Comparison of ENCODE assay signal across 11 cellular contexts in the genomic region with DNA sequence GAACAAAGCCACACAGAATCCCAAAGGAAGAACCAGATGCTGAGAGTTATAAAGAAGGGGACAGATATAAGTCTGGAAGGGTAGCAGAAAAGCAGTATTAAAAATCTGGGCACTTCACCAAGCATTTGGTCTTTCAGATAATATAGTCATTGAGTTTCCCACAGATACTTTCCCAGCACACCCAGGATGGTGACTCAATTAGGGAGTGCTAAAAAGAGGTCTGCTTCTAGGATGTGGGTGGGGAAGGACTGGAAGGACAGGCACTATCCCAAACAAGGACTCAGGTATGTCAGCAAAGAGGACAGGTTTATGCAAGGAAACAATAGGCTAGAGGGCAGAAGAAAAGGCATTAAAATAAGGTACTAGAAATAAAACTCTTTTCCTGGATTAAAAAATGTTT. TPM values are rescaled to one million over a fixed set of nuclear protein-coding genes. Genes with fewer than 3 reads are reported as not detected.
A peak's percentile ranks its signal among the peaks of the same experiment; 100 is the strongest.
DNase-seq lines count a peak whose midpoint lies in the region; ATAC-seq, FAIRE-seq and TF ChIP-seq lines count a peak whose summit lies in the region.
"Had no signal": no experiment of that assay in that cellular context is flagged by ENCODE, and none has a peak within 500 bp of the region (broad histone marks: within the 10 kb centered on the region; RNA-seq: fewer than 3 reads in every experiment).

No MANE protein-coding gene starts in this region.

- H3K4me3 Mint-ChIP-seq in activated CD8-positive, alpha-beta T cell treated with anti-CD3 and anti-CD28 coated beads, Interleukin-2, amount 10 ng/mL, durations not matched to agents 7 days and 5 days = no peak overlapping the region
- H3K4me3 Mint-ChIP-seq in activated T-helper 1 cell treated with anti-CD3 and anti-CD28 coated beads, Interleukin-12 subunit alpha, Interleukin-12 subunit beta, Interleukin-2, Interleukin-4 antibody, amounts not matched to agents 30 ng/mL and 10 ng/mL and 1 ng/mL, durations not matched to agents 14 hours and 24 hours and 36 hours = no peak overlapping the region
- H3K4me3 Mint-ChIP-seq: stimulated activated memory B cell treated with anti-CD40 and anti-IgM and Interleukin-4, amounts not matched to agents 10 μg/mL and 1 μg/mL and 100 μg/mL, for 72 hours had no signal

- no peak for FAIRE-seq in bronchial epithelial cell (lab: Jason Lieb, UNC)

- peak; percentile 27 for DNase-seq in NCI-H1694 treated with DMSO at 0.1 percent for 48 hours (lab: John Stamatoyannopoulos, UW)
- no peak for DNase-seq in NCI-H1694 (lab: John Stamatoyannopoulos, UW)
- peak; percentile 97 for DNase-seq in bronchial epithelial cell (ENCODE audit: low read depth)
- DNase-seq in right lobe of liver = no peak
- DNase-seq in activated CD8-positive, alpha-beta T cell treated with anti-CD3 and anti-CD28 coated beads, Interleukin-2, amount 10 ng/mL, durations not matched to agents 7 days and 5 days = no peak
- DNase-seq in stimulated activated CD4-positive, alpha-beta T cell treated with anti-CD3 and anti-CD28 coated beads, Interleukin-2, amount 100 ng/mL, for 48 hours = no peak
- no peak for DNase-seq in activated T-helper 1 cell treated with anti-CD3 and anti-CD28 coated beads, Interleukin-12 subunit alpha, Interleukin-12 subunit beta, Interleukin-2, Interleukin-4 antibody, amounts not matched to agents 30 ng/mL and 10 ng/mL and 1 ng/mL, durations not matched to agents 14 hours and 24 hours and 36 hours (ENCODE audit: low spot score)
- DNase-seq: activated T-cell treated with anti-CD3 and anti-CD28 coated beads, Interleukin-2, amount 50 U/mL, for 48 hours; RPMI8226 had no signal

- no peak for TF ChIP-seq POLR2A in right lobe of liver (IDR thresholded peaks at IDR 0.05)

- TF ChIP-seq CTCF in bronchial epithelial cell (IDR thresholded peaks at IDR 0.05; ENCODE audit: insufficient read depth, low read length, severe bottlenecking) (no peak), right lobe of liver (IDR thresholded peaks at IDR 0.05) (no peak)

- no peak overlapping the region for H3K27ac Mint-ChIP-seq in activated CD8-positive, alpha-beta T cell treated with anti-CD3 and anti-CD28 coated beads, Interleukin-2, amount 10 ng/mL, durations not matched to agents 7 days and 5 days
- no peak overlapping the region for H3K27ac Mint-ChIP-seq in activated T-helper 1 cell treated with anti-CD3 and anti-CD28 coated beads, Interleukin-12 subunit alpha, Interleukin-12 subunit beta, Interleukin-2, Interleukin-4 antibody, amounts not matched to agents 30 ng/mL and 10 ng/mL and 1 ng/mL, durations not matched to agents 14 hours and 24 hours and 36 hours

- H3K9me3 Mint-ChIP-seq in activated CD8-positive, alpha-beta T cell treated with anti-CD3 and anti-CD28 coated beads, Interleukin-2, amount 10 ng/mL, durations not matched to agents 7 days and 5 days (ENCODE audit: insufficient read depth) = no peaks in the 10 kb centered on the region
- no peaks in the 10 kb centered on the region for H3K9me3 Mint-ChIP-seq in activated T-helper 1 cell treated with anti-CD3 and anti-CD28 coated beads, Interleukin-12 subunit alpha, Interleukin-12 subunit beta, Interleukin-2, Interleukin-4 antibody, amounts not matched to agents 30 ng/mL and 10 ng/mL and 1 ng/mL, durations not matched to agents 14 hours and 24 hours and 36 hours
- H3K9me3 Mint-ChIP-seq: stimulated activated memory B cell treated with anti-CD40 and anti-IgM and Interleukin-4, amounts not matched to agents 10 μg/mL and 1 μg/mL and 100 μg/mL, for 72 hours had no signal

- intact Hi-C loops in right lobe of liver (cut with DNase I) = loop anchor here in 1 of 2 donors (10.0 kb wide), 1 partner anchor 155 kb away; the partner anchor contains the start of genes PCDHGA9 and PCDHGB6
- intact Hi-C loops in activated T-helper 1 cell treated with anti-CD3 and anti-CD28 coated beads, Interleukin-12 subunit alpha, Interleukin-12 subunit beta, Interleukin-2, Interleukin-4 antibody, amounts not matched to agents 30 ng/mL and 10 ng/mL and 1 ng/mL, durations not matched to agents 14 hours and 24 hours and 36 hours (cut with micrococcal nuclease) = loop anchor here (2.0 to 10.0 kb wide), 3 partner anchors 17 to 475 kb away; partner anchors contain the start of genes PCDHB10 and PCDHB11

- H3K36me3 ChIP-seq in bronchial epithelial cell (ENCODE audit: control insufficient read depth, insufficient read depth, low read length) = peaks cover 5% of the 10 kb centered on the region
- H3K36me3 ChIP-seq in right lobe of liver = peaks cover 0 to 15% (median 6%) of the 10 kb centered on the region in 4 donors

- no peak overlapping the region for H3K4me3 ChIP-seq in bronchial epithelial cell (ENCODE audit: low read depth, low read length)
- no peak overlapping the region for H3K4me3 ChIP-seq in right lobe of liver

- POLR2A ChIA-PET in activated CD8-positive, alpha-beta T cell treated with anti-CD3 and anti-CD28 coated beads, Interleukin-2, amount 10 ng/mL, durations not matched to agents 7 days and 5 days (lab: Charles Lee) = no interaction called here

- CTCF ChIA-PET in activated CD8-positive, alpha-beta T cell treated with anti-CD3 and anti-CD28 coated beads, Interleukin-2, amount 10 ng/mL, durations not matched to agents 7 days and 5 days (lab: Charles Lee) = interaction anchor here (0.9 to 5.4 kb wide), 8 partner anchors 16 to 147 kb away, joined by 3 to 36 read pairs (median 8); partner anchors contain the start of genes DIAPH1, PCDHGA10, PCDHGA11 and PCDHGA12

- H3K27ac ChIP-seq in right lobe of liver (peak overlapping the region; percentile 75 to 82 (median 76)), temporal lobe (ENCODE audit: low read depth, low read length) (peak overlapping the region; percentile 90)

- peak in 1 of 4 donors; percentile 7 for ATAC-seq in right lobe of liver
- ATAC-seq in activated CD8-positive, alpha-beta T cell treated with anti-CD3 and anti-CD28 coated beads, Interleukin-2, amount 10 ng/mL, durations not matched to agents 7 days and 5 days = no peak
- ATAC-seq: stimulated activated memory B cell treated with anti-CD40 and anti-IgM and Interleukin-4, amounts not matched to agents 10 μg/mL and 1 μg/mL and 100 μg/mL, for 72 hours had no signal

- H3K4me1 ChIP-seq in right lobe of liver = peaks cover 0 to 22% (median 7%) of the 10 kb centered on the region in 4 donors

- H3K36me3 Mint-ChIP-seq in activated CD8-positive, alpha-beta T cell treated with anti-CD3 and anti-CD28 coated beads, Interleukin-2, amount 10 ng/mL, durations not matched to agents 7 days and 5 days (ENCODE audit: low read depth) = peaks cover 73% of the 10 kb centered on the region
- H3K36me3 Mint-ChIP-seq in activated T-helper 1 cell treated with anti-CD3 and anti-CD28 coated beads, Interleukin-12 subunit alpha, Interleukin-12 subunit beta, Interleukin-2, Interleukin-4 antibody, amounts not matched to agents 30 ng/mL and 10 ng/mL and 1 ng/mL, durations not matched to agents 14 hours and 24 hours and 36 hours (ENCODE audit: low read depth) = peaks cover 34% of the 10 kb centered on the region

- no peaks in the 10 kb centered on the region for H3K9me3 ChIP-seq in right lobe of liver

- H3K27me3 ChIP-seq in bronchial epithelial cell (ENCODE audit: control insufficient read depth, insufficient read depth, low read length) (no peaks in the 10 kb centered on the region), right lobe of liver (no peaks in the 10 kb centered on the region)

- H3K27me3 Mint-ChIP-seq in activated CD8-positive, alpha-beta T cell treated with anti-CD3 and anti-CD28 coated beads, Interleukin-2, amount 10 ng/mL, durations not matched to agents 7 days and 5 days (ENCODE audit: low read depth) = no peaks in the 10 kb centered on the region
- H3K27me3 Mint-ChIP-seq in activated T-helper 1 cell treated with anti-CD3 and anti-CD28 coated beads, Interleukin-12 subunit alpha, Interleukin-12 subunit beta, Interleukin-2, Interleukin-4 antibody, amounts not matched to agents 30 ng/mL and 10 ng/mL and 1 ng/mL, durations not matched to agents 14 hours and 24 hours and 36 hours (ENCODE audit: insufficient read depth) = no peaks in the 10 kb centered on the region
- H3K27me3 Mint-ChIP-seq: stimulated activated memory B cell treated with anti-CD40 and anti-IgM and Interleukin-4, amounts not matched to agents 10 μg/mL and 1 μg/mL and 100 μg/mL, for 72 hours had no signal

- peaks cover 22% of the 10 kb centered on the region for H3K4me1 Mint-ChIP-seq in activated CD8-positive, alpha-beta T cell treated with anti-CD3 and anti-CD28 coated beads, Interleukin-2, amount 10 ng/mL, durations not matched to agents 7 days and 5 days (ENCODE audit: low read depth)
- peaks cover 35% of the 10 kb centered on the region for H3K4me1 Mint-ChIP-seq in activated T-helper 1 cell treated with anti-CD3 and anti-CD28 coated beads, Interleukin-12 subunit alpha, Interleukin-12 subunit beta, Interleukin-2, Interleukin-4 antibody, amounts not matched to agents 30 ng/mL and 10 ng/mL and 1 ng/mL, durations not matched to agents 14 hours and 24 hours and 36 hours (ENCODE audit: low read depth)

RNA-seq across cellular contexts. Expression of gene DIAPH1, which starts 59.3 kb away (rescaled TPM):
- total RNA-seq in bronchial epithelial cell = 48.2 and 57.1 TPM in 2 replicates
- total RNA-seq in right lobe of liver = 100 to 1,000 TPM in 4 of 6 experiments, 10 to 100 TPM in 2; 93.7 to 114 (median 107) TPM
- total RNA-seq in temporal lobe = 25.8 TPM
- 100 to 1,000 TPM; 281 to 286 TPM for total RNA-seq in activated CD8-positive, alpha-beta T cell treated with anti-CD3 and anti-CD28 coated beads, Interleukin-2, amount 10 ng/mL, durations not matched to agents 7 days and 5 days
- total RNA-seq in activated T-helper 1 cell treated with anti-CD3 and anti-CD28 coated beads, Interleukin-12 subunit alpha, Interleukin-12 subunit beta, Interleukin-2, Interleukin-4 antibody, amounts not matched to agents 30 ng/mL and 10 ng/mL and 1 ng/mL, durations not matched to agents 14 hours and 24 hours and 36 hours = 221 and 234 TPM in 2 replicates

Comparison
In these comparisons a context has a peak if more than half of its experiments do, and no peak if none do; other contexts are left out.
1. DNase-seq: peak in NCI-H1694 treated with DMSO at 0.1 percent for 48 hours (single experiment) and bronchial epithelial cell (single experiment); none in NCI-H1694 (single experiment), right lobe of liver (0 of 3), activated CD8-positive, alpha-beta T cell treated with anti-CD3 and anti-CD28 coated beads, Interleukin-2, amount 10 ng/mL, durations not matched to agents 7 days and 5 days (single experiment), stimulated activated CD4-positive, alpha-beta T cell treated with anti-CD3 and anti-CD28 coated beads, Interleukin-2, amount 100 ng/mL, for 48 hours (0 of 2) and activated T-helper 1 cell treated with anti-CD3 and anti-CD28 coated beads, Interleukin-12 subunit alpha, Interleukin-12 subunit beta, Interleukin-2, Interleukin-4 antibody, amounts not matched to agents 30 ng/mL and 10 ng/mL and 1 ng/mL, durations not matched to agents 14 hours and 24 hours and 36 hours (single experiment).